In genomic region chr7:100344560-100345287, GRCh38 we compare ENCODE assay signal across 8 cellular contexts. TPM values are rescaled to one million over a fixed set of nuclear protein-coding genes. Genes with fewer than 3 reads are reported as not detected.
DNase-seq lines count a peak whose midpoint lies in the region; ATAC-seq and TF ChIP-seq lines count a peak whose summit lies in the region.
"Not testable (repeated sequence)": the region's sequence is repeated elsewhere in the genome, so short reads cannot be mapped to it uniquely, and the experiment has no call there.

No MANE protein-coding gene starts in this region.

- H2BK12ac ChIP-seq in mesenchymal stem cell (ENCODE audit: low read length in 2 of 2), result not testable (repeated sequence)

- CTCF ChIA-PET in CD8-positive, alpha-beta T cell (lab: Charles Lee), result interaction anchor here (0.8 to 1.5 kb wide), 3 partner anchors 63 to 214 kb away, joined by 3 to 4 read pairs (median 3); no protein-coding TSS in a partner anchor

- peak overlapping the region; percentile 99 for H3K27ac Mint-ChIP-seq in CD8-positive, alpha-beta T cell

- H3K9me3 Mint-ChIP-seq in CD8-positive, alpha-beta T cell, result not testable (repeated sequence)

- not testable (repeated sequence) for H2AFZ ChIP-seq in mesenchymal stem cell (ENCODE audit: low read depth, low read length)

- TF ChIP-seq CTCF in CD8-positive, alpha-beta T cell (IDR thresholded peaks at IDR 0.05), result peak; percentile 36

- DNase-seq in CD8-positive, alpha-beta T cell, result peak; percentile 55 to 93 (median 72)
- peak; percentile 68 for DNase-seq in RKO (ENCODE audit: low spot score)
- peak; percentile 72 for DNase-seq in activated CD8-positive, alpha-beta memory T cell treated with anti-CD3 and anti-CD28 coated beads, Interleukin-2, amount 50 U/mL, for 4 hours
- DNase-seq in effector CD4-positive, alpha-beta T cell, result peak; percentile 84
- peak; percentile 93 for DNase-seq in mesenchymal stem cell
- DNase-seq in stimulated activated CD4-positive, alpha-beta T cell treated with anti-CD3 and anti-CD28 coated beads, TNF-alpha, amount 100 ng/mL, for 1 hour (ENCODE audit: low read depth in 3 of 3, low spot score in 1 of 3), result peak; percentile 41 to 76 (median 53)

- H2BK120ac ChIP-seq in mesenchymal stem cell (ENCODE audit: low read depth, low read length), result not testable (repeated sequence)

- peak overlapping the region; percentile 37 for H4K8ac ChIP-seq in mesenchymal stem cell (ENCODE audit: low read length)

- peak overlapping the region; percentile 76 for H3K4me3 Mint-ChIP-seq in CD8-positive, alpha-beta T cell

- peak overlapping the region; percentile 17 for H3K4me3 ChIP-seq in CD8-positive, alpha-beta T cell (ENCODE audit: low read depth, low read length)
- not testable (repeated sequence) for H3K4me3 ChIP-seq in mesenchymal stem cell (ENCODE audit: insufficient read depth in 1 of 2, low read depth in 1 of 2, low read length in 2 of 2)

- H3K9me3 ChIP-seq in CD8-positive, alpha-beta T cell (ENCODE audit: low read length); mesenchymal stem cell (ENCODE audit: control insufficient read depth, low read length): not testable (repeated sequence)

- H3K18ac ChIP-seq in mesenchymal stem cell (ENCODE audit: low read depth in 1 of 2, low read length in 2 of 2), result peak overlapping the region in 1 of 2 experiments; percentile 8

- 31% methylated on average over 6 of the region's 13 CpGs for WGBS in mesenchymal stem cell

- H3K23ac ChIP-seq in mesenchymal stem cell (ENCODE audit: low read length in 2 of 2), result not testable (repeated sequence)

- H3K9ac ChIP-seq in mesenchymal stem cell (ENCODE audit: low read length), result peak overlapping the region; percentile 16

- H2AK5ac ChIP-seq in mesenchymal stem cell (ENCODE audit: low read length, severe bottlenecking), result not testable (repeated sequence)

- H3K4ac ChIP-seq in mesenchymal stem cell (ENCODE audit: low read depth in 1 of 2, low read length in 2 of 2), result peak overlapping the region in 1 of 2 experiments; percentile 58

- H3K79me1 ChIP-seq in mesenchymal stem cell (replicated peaks; ENCODE audit: low read length, poor library complexity, severe bottlenecking), result peaks cover 27% of the 10 kb centered on the region

- H3K14ac ChIP-seq in mesenchymal stem cell (ENCODE audit: low read length in 2 of 2), result not testable (repeated sequence)

- intact Hi-C loops in CD8-positive, alpha-beta T cell (cut with DNase I, micrococcal nuclease), result loop anchor here (1.0 to 10.0 kb wide), 8 partner anchors 72 to 360 kb away; partner anchors contain the start of genes LAMTOR4 (in 1 of the 2), MEPCE (in 1 of the 2), POP7 (in 1 of the 2) and PVRIG (in 1 of the 2)

- not testable (repeated sequence) for H2BK5ac ChIP-seq in mesenchymal stem cell (ENCODE audit: low read depth, low read length, poor library complexity, severe bottlenecking)

- not testable (repeated sequence) for H3K27me3 ChIP-seq in CD8-positive, alpha-beta T cell (ENCODE audit: insufficient read depth, low read length); mesenchymal stem cell (ENCODE audit: control insufficient read depth in 1 of 2, insufficient read depth in 1 of 2, low read length in 2 of 2)

- POLR2A ChIA-PET in CD8-positive, alpha-beta T cell (lab: Charles Lee), result interaction anchor here (0.5 to 1.6 kb wide), 4 partner anchors 52 to 990 kb away, joined by 3 to 4 read pairs (median 4); no protein-coding TSS in a partner anchor

- H3K4me1 ChIP-seq in CD8-positive, alpha-beta T cell (ENCODE audit: insufficient read depth, low read length); mesenchymal stem cell (ENCODE audit: control insufficient read depth, insufficient read depth, low read depth, low read length): not testable (repeated sequence)

- ATAC-seq in CD8-positive, alpha-beta T cell, result peak; percentile 72
- ATAC-seq in GM19467 (IDR thresholded peaks at IDR 0.05; ENCODE audit: unreplicated experiment) (peak; percentile 60), HG03354 (IDR thresholded peaks at IDR 0.05; ENCODE audit: poor library complexity, severe bottlenecking, unreplicated experiment) (peak; percentile 83)

- H3K27me3 Mint-ChIP-seq in CD8-positive, alpha-beta T cell (ENCODE audit: low read depth), result not testable (repeated sequence)

- not testable (repeated sequence) for H3K4me2 ChIP-seq in mesenchymal stem cell (ENCODE audit: low read length, poor library complexity, severe bottlenecking)

- H3K36me3 Mint-ChIP-seq in CD8-positive, alpha-beta T cell, result peaks cover 62% of the 10 kb centered on the region

- H3K4me1 Mint-ChIP-seq in CD8-positive, alpha-beta T cell (ENCODE audit: low read depth), result peaks cover 19% of the 10 kb centered on the region

- not testable (repeated sequence) for H2BK15ac ChIP-seq in mesenchymal stem cell (ENCODE audit: low read depth, poor library complexity, severe bottlenecking)

- not testable (repeated sequence) for H4K91ac ChIP-seq in mesenchymal stem cell (ENCODE audit: low read length)

- H3K36me3 ChIP-seq in CD8-positive, alpha-beta T cell (ENCODE audit: insufficient read depth, low read length), result peaks cover 23% of the 10 kb centered on the region
- H3K36me3 ChIP-seq in mesenchymal stem cell (ENCODE audit: control insufficient read depth in 1 of 2, insufficient read depth in 2 of 2, low read depth in 1 of 2, low read length in 2 of 2), result peaks cover 38 to 52% of the 10 kb centered on the region in 2 experiments

- peak overlapping the region; percentile 74 for H3K27ac ChIP-seq in CD8-positive, alpha-beta T cell (ENCODE audit: low read depth, low read length)
- H3K27ac ChIP-seq in mesenchymal stem cell (ENCODE audit: low read length, poor library complexity, severe bottlenecking), result peak overlapping the region; percentile 24

RNA-seq across cellular contexts. Expression of gene PILRB, which starts 13.2 kb away (rescaled TPM):
- 10 to 100 TPM; 73.6 to 84.3 TPM for total RNA-seq in CD8-positive, alpha-beta T cell
- 9.7 TPM for polyA plus RNA-seq in mesenchymal stem cell (2013, experiment 1 of 2)
- polyA plus RNA-seq in mesenchymal stem cell (2013, experiment 2 of 2), result 8.9 TPM

RNA-seq across cellular contexts. Expression of gene PILRA, which starts 28.6 kb away (rescaled TPM):
- total RNA-seq in CD8-positive, alpha-beta T cell, result 10 to 100 TPM in 1 of 2 experiments, 1 to 10 TPM in 1; 8.9 to 10.2 TPM
- polyA plus RNA-seq in mesenchymal stem cell (2013, experiment 1 of 2), result 1.1 TPM
- polyA plus RNA-seq in mesenchymal stem cell (2013, experiment 2 of 2), result 1.0 TPM

RNA-seq across cellular contexts. Expression of gene SPDYE3, which starts 37.2 kb away (rescaled TPM):
- not detected for total RNA-seq in CD8-positive, alpha-beta T cell
- not detected for polyA plus RNA-seq in mesenchymal stem cell (2013, experiment 1 of 2)
- not detected for polyA plus RNA-seq in mesenchymal stem cell (2013, experiment 2 of 2)
